1 cellular context compared by ENCODE assay signal in the genomic region with DNA sequence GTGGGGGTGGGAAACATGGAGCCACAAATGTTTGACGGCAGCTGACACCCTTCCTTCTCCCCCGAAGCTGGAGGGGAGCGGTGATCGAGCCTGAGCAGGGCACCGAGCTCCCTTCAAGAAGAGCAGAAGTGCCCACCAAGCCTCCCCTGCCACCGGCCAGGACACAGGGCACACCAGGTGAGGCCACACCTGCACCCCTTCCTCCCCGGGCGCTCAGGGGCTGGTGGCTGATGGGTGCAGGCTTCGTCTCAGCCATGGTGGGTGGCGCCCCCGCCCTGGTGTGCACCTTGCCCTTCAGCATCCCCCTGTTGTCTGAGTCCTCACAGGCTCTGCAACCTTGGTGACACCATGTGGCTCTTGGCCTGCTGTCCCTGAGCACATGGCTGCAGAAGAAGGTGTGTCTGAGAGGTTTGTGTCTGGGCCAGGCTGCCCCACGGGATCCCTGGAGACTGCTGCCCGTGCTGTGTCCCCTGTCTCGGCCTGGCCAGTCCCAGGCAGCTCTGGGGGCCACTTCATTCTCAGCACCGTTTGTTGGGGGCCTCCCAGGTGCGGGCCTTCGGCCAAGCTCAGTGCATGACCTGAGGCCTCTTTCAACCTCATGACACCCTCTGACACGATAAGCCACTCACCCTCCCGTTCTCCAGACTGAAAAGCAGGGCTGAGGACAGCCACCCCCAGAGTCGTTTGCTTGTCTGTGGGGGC.
A peak's percentile ranks its signal among the peaks of the same experiment; 100 is the strongest.
TF ChIP-seq lines count a peak whose summit lies in the region.

No MANE protein-coding gene starts in this region.

TF ChIP-seq in endothelial cell of umbilical vein, 7 proteins besides CTCF, POLR2A, EP300 and RAD21:
- TF ChIP-seq JUN (IDR thresholded peaks at IDR 0.05; ENCODE audit: borderline replicate concordance, insufficient read depth, insufficient read length, low read depth) (no peak), EZH2 (IDR thresholded peaks at IDR 0.05; ENCODE audit: borderline replicate concordance, low read depth, low read length, severe bottlenecking) (no peak), FOS (IDR thresholded peaks at IDR 0.05; ENCODE audit: borderline replicate concordance, insufficient read depth, low read length) (no peak), GATA2 (IDR thresholded peaks at IDR 0.05; ENCODE audit: insufficient read depth, insufficient read length, low read depth, low read length) (no peak)
- TF ChIP-seq, protein P1, sequence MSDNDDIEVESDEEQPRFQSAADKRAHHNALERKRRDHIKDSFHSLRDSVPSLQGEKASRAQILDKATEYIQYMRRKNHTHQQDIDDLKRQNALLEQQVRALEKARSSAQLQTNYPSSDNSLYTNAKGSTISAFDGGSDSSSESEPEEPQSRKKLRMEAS (IDR thresholded peaks at IDR 0.05; ENCODE audit: insufficient read depth, insufficient read length) = peak; percentile 17
